ENCODE assay signal across 22 cellular contexts in the genomic region with DNA sequence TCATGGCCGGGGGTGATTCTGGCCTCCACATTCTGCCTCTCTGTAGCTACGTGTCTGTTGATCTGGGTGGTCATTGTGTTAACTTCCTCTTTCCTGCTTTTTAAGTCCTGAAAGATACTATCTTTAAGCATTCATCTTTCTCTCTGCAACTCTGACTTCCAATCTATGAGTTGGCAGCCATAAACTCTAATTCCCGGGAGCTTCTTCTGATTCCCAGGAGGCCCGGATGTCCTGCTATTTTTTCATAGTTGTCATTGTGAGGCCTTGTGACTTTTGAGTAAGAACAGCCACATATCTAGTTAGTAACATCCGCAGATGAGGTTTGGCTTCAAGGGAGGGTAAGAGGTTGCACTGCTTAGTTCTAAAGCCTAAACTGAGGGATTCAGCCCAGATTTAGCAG.
DNase-seq lines count a peak whose midpoint lies in the region; ATAC-seq and TF ChIP-seq lines count a peak whose summit lies in the region.
"Had no signal": no experiment of that assay in that cellular context is flagged by ENCODE, and none has a peak within 500 bp of the region (broad histone marks: within the 10 kb centered on the region; RNA-seq: fewer than 3 reads in every experiment).

No MANE protein-coding gene starts in this region.

- H3K9ac ChIP-seq in BLaER1 (no peak overlapping the region), SK-N-SH (no peak overlapping the region)

- no peak overlapping the region for H2AFZ ChIP-seq in SK-N-SH (ENCODE audit: low read depth)

- H3K27ac ChIP-seq in BLaER1 (peak overlapping the region; percentile 35; the same call in 1 of the 2 replicates), SK-N-SH (ENCODE audit: low read depth in 2 of 2, low read length in 1 of 2) (peak overlapping the region in 1 of 2 experiments; percentile 97; a peak in 2 of 4 replicates), heart left ventricle (peak overlapping the region in 7 of 12 donors; percentile 21 to 70 (median 48)), mesodermal cell (ENCODE audit: low read depth, low read length, severe bottlenecking) (peak overlapping the region; percentile 83)
- H3K27ac ChIP-seq: foreskin keratinocyte, SJCRH30 had no signal

- TF ChIP-seq RAD21 in SK-N-SH (IDR thresholded peaks at IDR 0.05; ENCODE audit: low read length): no peak

- H3K36me3 ChIP-seq in BLaER1 (no peaks in the 10 kb centered on the region), SK-N-SH (replicated peaks in 1 of 2; ENCODE audit: control insufficient read depth in 1 of 2, insufficient read depth in 2 of 2, low read length in 1 of 2) (no peaks in the 10 kb centered on the region), heart left ventricle (no peaks in the 10 kb centered on the region), mesodermal cell (ENCODE audit: control insufficient read depth, insufficient read depth, low read length) (no peaks in the 10 kb centered on the region)
- H3K36me3 ChIP-seq: SJCRH30 had no signal

- H3K79me2 ChIP-seq in SK-N-SH (ENCODE audit: insufficient read depth): no peaks in the 10 kb centered on the region

- no peak for TF ChIP-seq CTCF in SK-N-SH (IDR thresholded peaks at IDR 0.05)
- TF ChIP-seq CTCF in heart left ventricle (IDR thresholded peaks at IDR 0.05): no peak

- H3K4me3 ChIP-seq in BLaER1 (no peak overlapping the region), SK-N-SH (ENCODE audit: low read depth in 2 of 2, low read length in 1 of 2) (no peak overlapping the region), heart left ventricle (no peak overlapping the region), mesodermal cell (ENCODE audit: extremely low read depth, insufficient read depth, low read length, poor library complexity, severe bottlenecking) (no peak overlapping the region)
- H3K4me3 ChIP-seq: SJCRH30 had no signal

- H3F3A ChIP-seq in SK-N-SH (replicated peaks; ENCODE audit: insufficient read depth): no peaks in the 10 kb centered on the region

- no peaks in the 10 kb centered on the region for H3K9me2 ChIP-seq in SK-N-SH

- intact Hi-C loops in heart left ventricle (cut with DNase I): no loop called here

- WGBS in SK-N-SH (ENCODE audit: low lambda C conversion rate): 34% methylated on average over 5 of the region's 5 CpGs
- 28 to 45% (median 38%) methylated on average over 5 of the region's 5 CpGs for WGBS in heart left ventricle, 4 donors
- WGBS in mesodermal cell (ENCODE audit: insufficient coverage in 2 of 2), 2 experiments: 72 to 93% methylated on average over 4 to 5 of the region's 5 CpGs

- H4K20me1 ChIP-seq in BLaER1: no peaks in the 10 kb centered on the region
- no peaks in the 10 kb centered on the region for H4K20me1 ChIP-seq in SK-N-SH (ENCODE audit: insufficient read depth)

- ATAC-seq in heart left ventricle: peak in 2 of 4 donors; percentile 16 to 29
- no peak for ATAC-seq in GM19467 (IDR thresholded peaks at IDR 0.05; ENCODE audit: unreplicated experiment)
- ATAC-seq: foreskin keratinocyte had no signal

- peak; percentile 18 for DNase-seq in SK-N-SH
- DNase-seq in heart left ventricle: no peak
- no peak for DNase-seq in T-helper 9 cell
- no peak for DNase-seq in NCI-H146 (lab: John Stamatoyannopoulos, UW)
- DNase-seq in SW480 (ENCODE audit: low spot score): no peak
- DNase-seq: activated CD4-positive, CD25-positive, alpha-beta regulatory T cell treated with anti-CD3 and anti-CD28 coated beads, Interleukin-2, amount 50 U/mL, for 72 hours; activated T-cell treated with anti-CD3 and anti-CD28 coated beads, Interleukin-2, amount 50 U/mL, for 24 hours; caudate nucleus; CD4-positive, CD25-positive, alpha-beta regulatory T cell; dermis blood vessel endothelial cell; DMS 273 treated with DMSO at 0.1 percent for 48 hours; foreskin keratinocyte; GDM1; NCI-H187 treated with DMSO at 0.1 percent for 48 hours; NCI-H345; nucleus accumbens; substantia nigra; T1000 had no signal

- H3K4me1 ChIP-seq in BLaER1 (peaks cover 30% of the 10 kb centered on the region), SK-N-SH (ENCODE audit: control insufficient read depth in 1 of 2, insufficient read depth in 2 of 2, low read depth in 1 of 2, low read length in 1 of 2) (peaks cover 0 to 34% of the 10 kb centered on the region in 2 experiments; a peak in 2 of 4 replicates), heart left ventricle (peaks cover 14 to 38% (median 31%) of the 10 kb centered on the region in 12 donors), mesodermal cell (ENCODE audit: control insufficient read depth, insufficient read depth, low read length, poor library complexity, severe bottlenecking) (peaks cover 27% of the 10 kb centered on the region)
- H3K4me1 ChIP-seq: foreskin keratinocyte had no signal

- POLR2A ChIA-PET in SK-N-SH (lab: Yijun Ruan, JAX): no interaction called here

- no peak for TF ChIP-seq EP300 in SK-N-SH (IDR thresholded peaks at IDR 0.05; ENCODE audit: borderline replicate concordance in 1 of 2, low read depth in 1 of 2, low read length in 1 of 2)

- H3K4me2 ChIP-seq in BLaER1 (peak overlapping the region; percentile 89), SK-N-SH (no peak overlapping the region)

- TF ChIP-seq POLR2A in heart left ventricle (IDR thresholded peaks at IDR 0.05): no peak

- no peaks in the 10 kb centered on the region for H3K27me3 ChIP-seq in BLaER1
- H3K27me3 ChIP-seq in SK-N-SH (ENCODE audit: insufficient read depth): no peaks in the 10 kb centered on the region
- no peaks in the 10 kb centered on the region for H3K27me3 ChIP-seq in heart left ventricle
- H3K27me3 ChIP-seq: SJCRH30 had no signal

- CTCF ChIA-PET in SK-N-SH (lab: Yijun Ruan, JAX): interaction anchor here (0.6 to 3.3 kb wide), 13 partner anchors 11 to 422 kb away, joined by 3 to 15 read pairs (median 4); no protein-coding TSS in a partner anchor

- H3K9me3 ChIP-seq in BLaER1 (no peaks in the 10 kb centered on the region), SK-N-SH (no peaks in the 10 kb centered on the region), heart left ventricle (no peaks in the 10 kb centered on the region), mesodermal cell (ENCODE audit: control insufficient read depth, low read length) (no peaks in the 10 kb centered on the region)
- H3K9me3 ChIP-seq: SJCRH30 had no signal

TF ChIP-seq in SK-N-SH, 30 proteins besides CTCF, POLR2A, EP300 and RAD21:
- TF ChIP-seq TAF1 (IDR thresholded peaks at IDR 0.05; ENCODE audit: borderline replicate concordance, low read depth, low read length): no peak
- TF ChIP-seq TEAD4 (IDR thresholded peaks at IDR 0.05; ENCODE audit: borderline replicate concordance, insufficient read depth): no peak
- TF ChIP-seq, protein P1, sequence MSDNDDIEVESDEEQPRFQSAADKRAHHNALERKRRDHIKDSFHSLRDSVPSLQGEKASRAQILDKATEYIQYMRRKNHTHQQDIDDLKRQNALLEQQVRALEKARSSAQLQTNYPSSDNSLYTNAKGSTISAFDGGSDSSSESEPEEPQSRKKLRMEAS (IDR thresholded peaks at IDR 0.05; ENCODE audit: low read depth): no peak
- no peak for TF ChIP-seq JUND (IDR thresholded peaks at IDR 0.05)
- no peak for TF ChIP-seq NFIC (IDR thresholded peaks at IDR 0.05; ENCODE audit: borderline replicate concordance)
- TF ChIP-seq CHD2 (IDR thresholded peaks at IDR 0.05; ENCODE audit: low read length, partially characterized antibody): no peak
- no peak for TF ChIP-seq RXRA (IDR thresholded peaks at IDR 0.05; ENCODE audit: borderline replicate concordance, low read depth)
- TF ChIP-seq RFX5 (IDR thresholded peaks at IDR 0.05; ENCODE audit: low read length): no peak
- no peak for TF ChIP-seq RCOR1 (IDR thresholded peaks at IDR 0.05; ENCODE audit: low read length)
